In genomic region chr11:106474274-106474673, GRCh38 we compare ENCODE assay signal across 8 cellular contexts.
"Had no signal": no experiment of that assay in that cellular context is flagged by ENCODE, and none has a peak within 500 bp of the region (broad histone marks: within the 10 kb centered on the region; RNA-seq: fewer than 3 reads in every experiment).

No MANE protein-coding gene starts in this region.

- ATAC-seq: GM12878 had no signal

- DNase-seq: GDM1, GF-D8 had no signal

- H3K4me3 ChIP-seq: GM12878 had no signal

- FAIRE-seq: G401.6, GM12878, GM12891, GM12892, GM18507, GM19239 had no signal
